Comparison of ENCODE assay signal across 8 cellular contexts in the genomic region with DNA sequence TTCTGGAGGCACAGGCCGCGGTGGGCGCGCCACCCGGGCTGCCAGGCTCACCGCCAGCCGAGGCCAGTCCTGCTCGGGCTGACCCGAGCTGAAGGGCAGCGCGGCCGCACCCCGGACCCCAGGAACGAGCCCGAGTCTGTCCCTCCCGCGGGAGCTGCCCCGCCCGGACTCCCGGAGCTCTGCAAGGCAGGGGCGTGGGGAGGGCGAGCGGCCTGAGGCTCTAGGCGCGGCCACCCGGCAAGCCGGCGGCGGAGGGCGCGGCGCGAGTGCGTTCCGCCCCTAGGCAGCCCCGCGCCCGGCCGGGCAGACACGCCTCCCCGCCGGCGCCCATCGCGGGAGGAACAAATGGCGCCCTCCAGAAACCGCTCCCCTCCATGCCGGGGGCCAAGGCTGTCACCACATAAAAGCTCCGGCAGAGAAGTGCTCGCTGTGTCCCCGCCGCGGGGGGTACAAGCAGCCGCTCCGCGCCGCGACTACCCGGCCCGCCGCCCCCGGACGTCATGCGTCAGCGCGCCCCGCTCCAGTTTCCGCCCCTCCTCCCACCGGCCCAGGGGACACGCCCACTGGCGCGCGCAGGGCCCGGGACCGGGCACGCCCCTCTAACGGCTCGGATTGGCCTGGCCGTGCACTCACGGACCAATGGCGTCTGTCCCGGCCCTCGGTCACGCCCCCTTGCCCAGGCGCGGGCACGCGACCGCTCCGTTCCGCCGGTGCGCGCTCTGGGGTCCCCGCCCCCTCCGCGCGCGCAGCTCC. TPM values are rescaled to one million over a fixed set of nuclear protein-coding genes. Genes with fewer than 3 reads are reported as not detected.
DNase-seq lines count a peak whose midpoint lies in the region; ATAC-seq and TF ChIP-seq lines count a peak whose summit lies in the region.

No MANE protein-coding gene starts in this region.

- no peak for TF ChIP-seq CTCF in CD4-positive, alpha-beta T cell (IDR thresholded peaks at IDR 0.05)
- TF ChIP-seq CTCF in activated CD8-positive, alpha-beta T cell treated with anti-CD3 and anti-CD28 coated beads for 36 hours (IDR thresholded peaks at IDR 0.05), result no peak
- TF ChIP-seq CTCF in lower leg skin (IDR thresholded peaks at IDR 0.05), result no peak

- H3K9ac ChIP-seq in duodenal mucosa (ENCODE audit: low read depth in 1 of 2, low read length in 2 of 2), result peak overlapping the region; percentile 86 to 91

- intact Hi-C loops in CD4-positive, alpha-beta T cell (cut with DNase I, micrococcal nuclease), result loop anchor here (1.0 to 10.0 kb wide), 7 partner anchors 60 to 1871 kb away; a partner anchor contains a TSS
- intact Hi-C loops in activated CD8-positive, alpha-beta T cell treated with anti-CD3 and anti-CD28 coated beads for 36 hours (cut with micrococcal nuclease), result no loop called here
- intact Hi-C loops in lower leg skin (cut with DNase I; ENCODE audit: low total_unique reads), result loop anchor here (5.0 kb wide), 2 partner anchors 41 to 109 kb away; no protein-coding TSS in a partner anchor

- H3K36me3 ChIP-seq in duodenal mucosa (ENCODE audit: control insufficient read depth in 1 of 2, insufficient read depth in 2 of 2, low read length in 2 of 2), result peaks cover 0 to 3% of the 10 kb centered on the region in 2 donors

- TF ChIP-seq POLR2A in lower leg skin (IDR thresholded peaks at IDR 0.05), result peak in 1 of 2 donors; percentile 88

- H3K27ac ChIP-seq in CD4-positive, alpha-beta T cell (ENCODE audit: low read depth, low read length), result peak overlapping the region; percentile 95
- peak overlapping the region; percentile 100 for H3K27ac ChIP-seq in duodenal mucosa (ENCODE audit: low read depth, low read length)

- 0 to 1% methylated on average over 29 to 42 of the region's 99 CpGs for WGBS in lower leg skin, 2 donors

- no peaks in the 10 kb centered on the region for H3K9me3 ChIP-seq in CD4-positive, alpha-beta T cell (ENCODE audit: control insufficient read depth, low read length)
- H3K9me3 ChIP-seq in duodenal mucosa (ENCODE audit: control insufficient read depth in 1 of 2, low read length in 2 of 2), result no peaks in the 10 kb centered on the region

- peak; percentile 98 to 100 (median 100) for DNase-seq in CD4-positive, alpha-beta T cell
- DNase-seq in NCI-H774 (lab: John Stamatoyannopoulos, UW), result peak; percentile 98
- peak; percentile 99 for DNase-seq in activated CD8-positive, alpha-beta T cell treated with anti-CD3 and anti-CD28 coated beads for 36 hours
- peak; percentile 98 to 100 for DNase-seq in lower leg skin (ENCODE audit: low spot score in 2 of 2)
- peak; percentile 99 for DNase-seq in stimulated activated CD4-positive, alpha-beta T cell treated with anti-CD3 and anti-CD28 coated beads, Interleukin-4, amount 100 ng/mL, for 24 hours

- peaks cover 40% of the 10 kb centered on the region for H3K36me3 Mint-ChIP-seq in CD4-positive, alpha-beta T cell (ENCODE audit: low read depth)
- peaks cover 23% of the 10 kb centered on the region for H3K36me3 Mint-ChIP-seq in activated CD8-positive, alpha-beta T cell treated with anti-CD3 and anti-CD28 coated beads for 36 hours (ENCODE audit: low read depth)

- peak overlapping the region; percentile 70 to 76 for H3K4me3 ChIP-seq in duodenal mucosa (ENCODE audit: low read depth in 1 of 2, low read length in 2 of 2)
- peak overlapping the region; percentile 68 for H3K4me3 ChIP-seq in lower leg skin (ENCODE audit: low read depth, poor library complexity, severe bottlenecking)

- H3K4me1 Mint-ChIP-seq in CD4-positive, alpha-beta T cell (ENCODE audit: low read depth), result peaks cover 63% of the 10 kb centered on the region
- H3K4me1 Mint-ChIP-seq in activated CD8-positive, alpha-beta T cell treated with anti-CD3 and anti-CD28 coated beads for 36 hours (ENCODE audit: low read depth), result peaks cover 59% of the 10 kb centered on the region

- no peaks in the 10 kb centered on the region for H3K27me3 ChIP-seq in CD4-positive, alpha-beta T cell (ENCODE audit: control insufficient read depth, insufficient read depth, low read length)
- H3K27me3 ChIP-seq in duodenal mucosa (ENCODE audit: control insufficient read depth in 1 of 2, insufficient read depth in 2 of 2, low read length in 2 of 2), result no peaks in the 10 kb centered on the region

- H3K4me3 Mint-ChIP-seq in CD4-positive, alpha-beta T cell, result peak overlapping the region; percentile 90
- H3K4me3 Mint-ChIP-seq in activated CD8-positive, alpha-beta T cell treated with anti-CD3 and anti-CD28 coated beads for 36 hours, result peak overlapping the region; percentile 86

- no peaks in the 10 kb centered on the region for H3K9me3 Mint-ChIP-seq in CD4-positive, alpha-beta T cell
- H3K9me3 Mint-ChIP-seq in activated CD8-positive, alpha-beta T cell treated with anti-CD3 and anti-CD28 coated beads for 36 hours, result peaks cover 6% of the 10 kb centered on the region

- H3K27ac Mint-ChIP-seq in CD4-positive, alpha-beta T cell, result peak overlapping the region; percentile 92
- peak overlapping the region; percentile 75 for H3K27ac Mint-ChIP-seq in activated CD8-positive, alpha-beta T cell treated with anti-CD3 and anti-CD28 coated beads for 36 hours

- POLR2A ChIA-PET in CD4-positive, alpha-beta T cell (lab: Charles Lee), result interaction anchor here (0.6 to 9.1 kb wide), 44 partner anchors 10 to 700 kb away, joined by 3 to 566 read pairs (median 6); a partner anchor contains a TSS
- POLR2A ChIA-PET in activated CD8-positive, alpha-beta T cell treated with anti-CD3 and anti-CD28 coated beads for 36 hours (lab: Charles Lee), result interaction anchor here (0.9 to 3.4 kb wide), 22 partner anchors 9 to 126 kb away, joined by 3 to 23 read pairs (median 4); no protein-coding TSS in a partner anchor

- CTCF ChIA-PET in CD4-positive, alpha-beta T cell (lab: Charles Lee), result interaction anchor here (0.8 to 4.8 kb wide), 12 partner anchors 9 to 163 kb away, joined by 3 to 23 read pairs (median 3); no protein-coding TSS in a partner anchor
- CTCF ChIA-PET in activated CD8-positive, alpha-beta T cell treated with anti-CD3 and anti-CD28 coated beads for 36 hours (lab: Charles Lee), result interaction anchor here (0.9 to 2.1 kb wide), 6 partner anchors 10 to 162 kb away, joined by 3 to 8 read pairs (median 4); no protein-coding TSS in a partner anchor

- ATAC-seq in CD4-positive, alpha-beta T cell (ENCODE audit: poor library complexity), result peak; percentile 69
- ATAC-seq in GM19438 (IDR thresholded peaks at IDR 0.05; ENCODE audit: low read depth, unreplicated experiment) (peak; percentile 50), HG03565 (IDR thresholded peaks at IDR 0.05; ENCODE audit: unreplicated experiment) (peak; percentile 52)
- ATAC-seq in activated CD8-positive, alpha-beta T cell treated with anti-CD3 and anti-CD28 coated beads for 36 hours, result peak; percentile 86

- peaks cover 34 to 38% of the 10 kb centered on the region in 2 donors for H3K4me1 ChIP-seq in duodenal mucosa (ENCODE audit: control insufficient read depth in 1 of 2, insufficient read depth in 2 of 2, low read length in 2 of 2)

- H3K27me3 Mint-ChIP-seq in CD4-positive, alpha-beta T cell, result no peaks in the 10 kb centered on the region
- H3K27me3 Mint-ChIP-seq in activated CD8-positive, alpha-beta T cell treated with anti-CD3 and anti-CD28 coated beads for 36 hours, result no peaks in the 10 kb centered on the region

RNA-seq across cellular contexts. Expression of a gene that starts 0.5 kb away (rescaled TPM):
- 100 to 1,000 TPM; 284 to 308 TPM for total RNA-seq in CD4-positive, alpha-beta T cell
- total RNA-seq in activated CD8-positive, alpha-beta T cell treated with anti-CD3 and anti-CD28 coated beads for 36 hours, result 100 to 1,000 TPM; 163 to 175 TPM
- 100 to 1,000 TPM in 2 of 4 donors, 10 to 100 TPM in 2; 50.8 to 151 (median 98.7) TPM for total RNA-seq in lower leg skin

Comparison
In these comparisons a context has a peak if more than half of its experiments do, and no peak if none do; other contexts are left out.
1. Peak in every context shown above with its lines: DNase-seq, ATAC-seq, H3K4me3 ChIP-seq and H3K27ac ChIP-seq.